10 cellular contexts compared by ENCODE assay signal in the genomic region with DNA sequence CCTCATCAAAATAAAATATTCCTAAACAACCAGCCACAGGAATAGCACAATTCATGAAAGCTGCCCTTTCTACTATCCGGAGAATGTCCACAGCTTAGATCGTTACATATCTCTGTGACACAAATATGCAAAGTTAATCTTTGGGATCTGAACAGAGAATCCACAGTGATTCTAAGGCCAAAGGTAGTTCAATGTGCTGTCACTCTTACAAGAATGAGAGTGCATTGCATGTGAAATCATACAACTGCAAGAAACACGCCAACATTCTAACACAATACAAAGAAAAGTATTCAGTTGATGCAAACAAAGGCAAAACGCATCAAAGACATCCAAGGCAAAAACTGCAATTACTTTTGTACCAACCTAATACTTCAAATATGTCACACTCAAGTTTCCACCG.
"Had no signal": no experiment of that assay in that cellular context is flagged by ENCODE, and none has a peak within 500 bp of the region (broad histone marks: within the 10 kb centered on the region; RNA-seq: fewer than 3 reads in every experiment).

No MANE protein-coding gene starts in this region.

- DNase-seq: GM23248, GOT3, H7, HFFc6, KBM-7 had no signal

- FAIRE-seq: HepG2 had no signal

- H3K4me3 Mint-ChIP-seq: HFFc6, IgD-negative memory B cell had no signal

- H2AFZ ChIP-seq: GM23248 had no signal

- H3K27ac Mint-ChIP-seq: HFFc6, IgD-negative memory B cell had no signal

- H3K9ac ChIP-seq: GM23248 had no signal

- H3K4me1 ChIP-seq: HAP-1 had no signal

- H3K36me3 ChIP-seq: HAP-1 had no signal

- H3K9me3 ChIP-seq: HAP-1 had no signal

- H3K4me3 ChIP-seq: GM23248, HAP-1 had no signal

- H3K27ac ChIP-seq: GM23248, HL-60 had no signal

- ATAC-seq: HCT116, HepG2 had no signal
